Comparison of ENCODE assay signal across 26 cellular contexts in the genomic region with DNA sequence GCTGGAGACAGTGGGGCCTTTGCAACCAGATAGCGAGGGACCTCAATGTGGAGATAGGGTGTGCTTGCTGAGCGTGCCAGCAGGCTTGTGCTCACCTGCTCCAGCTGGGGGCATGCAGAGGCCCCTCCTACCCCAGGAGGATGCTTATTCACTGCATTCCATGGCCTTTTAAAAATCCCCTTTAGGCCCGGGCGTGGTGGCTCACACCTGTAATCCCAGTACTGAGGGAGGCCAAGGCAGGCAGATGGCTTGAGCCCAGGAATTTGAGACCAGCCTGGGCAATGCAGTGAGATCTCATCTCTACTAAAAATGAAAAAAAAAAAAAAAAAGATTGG. TPM values are rescaled to one million over a fixed set of nuclear protein-coding genes. Genes with fewer than 3 reads are reported as not detected.
A peak's percentile ranks its signal among the peaks of the same experiment; 100 is the strongest.
DNase-seq lines count a peak whose midpoint lies in the region; ATAC-seq, FAIRE-seq and TF ChIP-seq lines count a peak whose summit lies in the region.
"Had no signal": no experiment of that assay in that cellular context is flagged by ENCODE, and none has a peak within 500 bp of the region (broad histone marks: within the 10 kb centered on the region; RNA-seq: fewer than 3 reads in every experiment).

No MANE protein-coding gene starts in this region.

- peak overlapping the region; percentile 51 for H3K27ac Mint-ChIP-seq in activated CD4-positive, alpha-beta T cell treated with anti-CD3 and anti-CD28 coated beads for 36 hours
- H3K27ac Mint-ChIP-seq in activated T-helper 17 cell treated with anti-CD3 and anti-CD28 coated beads, Interleukin-2, amount 50 U/mL, for 72 hours: peak overlapping the region; percentile 79
- H3K27ac Mint-ChIP-seq in stimulated activated memory B cell treated with anti-CD40 and anti-IgM and Interleukin-4, amounts not matched to agents 10 μg/mL and 1 μg/mL and 100 μg/mL, for 72 hours: peak overlapping the region; percentile 35
- H3K27ac Mint-ChIP-seq: activated naive CD8-positive, alpha-beta T cell treated with anti-CD3 and anti-CD28 coated beads, Interleukin-2, amount 10 ng/mL, durations not matched to agents 7 days and 5 days; stimulated activated naive B cell treated with anti-CD40 and anti-IgM and Interleukin-4, amounts not matched to agents 10 μg/mL and 1 μg/mL and 100 μg/mL, for 72 hours had no signal

- ATAC-seq in activated CD4-positive, alpha-beta T cell treated with anti-CD3 and anti-CD28 coated beads for 36 hours: no peak
- ATAC-seq in activated T-helper 17 cell treated with anti-CD3 and anti-CD28 coated beads, Interleukin-2, amount 50 U/mL, for 72 hours (replicated peaks): no peak
- no peak for ATAC-seq in stimulated activated memory B cell treated with anti-CD40 and anti-IgM and Interleukin-4, amounts not matched to agents 10 μg/mL and 1 μg/mL and 100 μg/mL, for 72 hours
- no peak for ATAC-seq in GM21737 (IDR thresholded peaks at IDR 0.05; ENCODE audit: unreplicated experiment)
- ATAC-seq: psoas muscle; stimulated activated naive B cell treated with anti-CD40 and anti-IgM and Interleukin-4, amounts not matched to agents 10 μg/mL and 1 μg/mL and 100 μg/mL, for 72 hours had no signal

- H3K9me1 ChIP-seq in keratinocyte (ENCODE audit: control insufficient read depth, extremely low read depth, insufficient read depth, low read length): peaks cover 6% of the 10 kb centered on the region

- H3K4me3 Mint-ChIP-seq in activated CD4-positive, alpha-beta T cell treated with anti-CD3 and anti-CD28 coated beads for 36 hours: no peak overlapping the region
- no peak overlapping the region for H3K4me3 Mint-ChIP-seq in activated T-helper 17 cell treated with anti-CD3 and anti-CD28 coated beads, Interleukin-2, amount 50 U/mL, for 72 hours
- no peak overlapping the region for H3K4me3 Mint-ChIP-seq in stimulated activated memory B cell treated with anti-CD40 and anti-IgM and Interleukin-4, amounts not matched to agents 10 μg/mL and 1 μg/mL and 100 μg/mL, for 72 hours
- H3K4me3 Mint-ChIP-seq: activated naive CD8-positive, alpha-beta T cell treated with anti-CD3 and anti-CD28 coated beads, Interleukin-2, amount 10 ng/mL, durations not matched to agents 7 days and 5 days; neural progenitor cell; stimulated activated naive B cell treated with anti-CD40 and anti-IgM and Interleukin-4, amounts not matched to agents 10 μg/mL and 1 μg/mL and 100 μg/mL, for 72 hours had no signal

- WGBS in tibial nerve, 2 donors: 87 to 98% methylated on average over 3 to 4 of the region's 4 CpGs

- no peaks in the 10 kb centered on the region for H3K27me3 Mint-ChIP-seq in activated CD4-positive, alpha-beta T cell treated with anti-CD3 and anti-CD28 coated beads for 36 hours
- H3K27me3 Mint-ChIP-seq in activated T-helper 17 cell treated with anti-CD3 and anti-CD28 coated beads, Interleukin-2, amount 50 U/mL, for 72 hours: no peaks in the 10 kb centered on the region
- H3K27me3 Mint-ChIP-seq in stimulated activated memory B cell treated with anti-CD40 and anti-IgM and Interleukin-4, amounts not matched to agents 10 μg/mL and 1 μg/mL and 100 μg/mL, for 72 hours: no peaks in the 10 kb centered on the region
- H3K27me3 Mint-ChIP-seq: activated naive CD8-positive, alpha-beta T cell treated with anti-CD3 and anti-CD28 coated beads, Interleukin-2, amount 10 ng/mL, durations not matched to agents 7 days and 5 days; stimulated activated naive B cell treated with anti-CD40 and anti-IgM and Interleukin-4, amounts not matched to agents 10 μg/mL and 1 μg/mL and 100 μg/mL, for 72 hours had no signal

- H3K27ac ChIP-seq in keratinocyte (ENCODE audit: control insufficient read depth, insufficient read depth, low read length) (peak overlapping the region; percentile 13), tibial nerve (peak overlapping the region in 1 of 4 donors; percentile 29)
- H3K27ac ChIP-seq: 22Rv1, neural progenitor cell, psoas muscle, thoracic aorta had no signal

- H3K9me3 ChIP-seq in keratinocyte (ENCODE audit: control insufficient read depth, low read depth, low read length): no peaks in the 10 kb centered on the region
- H3K9me3 ChIP-seq in tibial nerve: no peaks in the 10 kb centered on the region
- H3K9me3 ChIP-seq: mucosa of descending colon, psoas muscle, thoracic aorta had no signal

- H3K79me2 ChIP-seq in keratinocyte (ENCODE audit: control insufficient read depth, insufficient read depth, low read length): peaks cover 4% of the 10 kb centered on the region

- peaks cover 49% of the 10 kb centered on the region for H3K4me1 Mint-ChIP-seq in activated CD4-positive, alpha-beta T cell treated with anti-CD3 and anti-CD28 coated beads for 36 hours
- H3K4me1 Mint-ChIP-seq in activated T-helper 17 cell treated with anti-CD3 and anti-CD28 coated beads, Interleukin-2, amount 50 U/mL, for 72 hours: peaks cover 48% of the 10 kb centered on the region
- peaks cover 78% of the 10 kb centered on the region for H3K4me1 Mint-ChIP-seq in stimulated activated memory B cell treated with anti-CD40 and anti-IgM and Interleukin-4, amounts not matched to agents 10 μg/mL and 1 μg/mL and 100 μg/mL, for 72 hours

- H3K4me1 ChIP-seq in keratinocyte (ENCODE audit: control insufficient read depth, extremely low read depth, insufficient read depth, low read length) (peaks cover 36% of the 10 kb centered on the region), tibial nerve (peaks cover 0 to 31% (median 15%) of the 10 kb centered on the region in 4 donors)
- H3K4me1 ChIP-seq: neural progenitor cell had no signal

- peaks cover 1 to 4% of the 10 kb centered on the region in 2 experiments for H3K36me3 ChIP-seq in keratinocyte (ENCODE audit: control insufficient read depth in 2 of 2, extremely low read depth in 1 of 2, insufficient read depth in 2 of 2, low read length in 2 of 2)
- peaks cover 0 to 5% (median 0%) of the 10 kb centered on the region in 3 donors for H3K36me3 ChIP-seq in tibial nerve
- H3K36me3 ChIP-seq: neural progenitor cell, thoracic aorta had no signal

- TF ChIP-seq CTCF in keratinocyte (optimal IDR thresholded peaks at IDR 0.05 in 1 of 3, IDR thresholded peaks at IDR 0.05 in 1 of 3, conservative IDR thresholded peaks at IDR 0.05 in 1 of 3; ENCODE audit: extremely low read depth in 1 of 3, insufficient read depth in 2 of 3, low read length in 3 of 3) (no peak), tibial nerve (IDR thresholded peaks at IDR 0.05) (no peak)

- intact Hi-C loops in activated CD4-positive, alpha-beta T cell treated with anti-CD3 and anti-CD28 coated beads for 36 hours (cut with DNase I, micrococcal nuclease): no loop called here

- H3K36me3 Mint-ChIP-seq in activated CD4-positive, alpha-beta T cell treated with anti-CD3 and anti-CD28 coated beads for 36 hours (ENCODE audit: low read depth): peaks cover 10% of the 10 kb centered on the region
- peaks cover 32% of the 10 kb centered on the region for H3K36me3 Mint-ChIP-seq in activated T-helper 17 cell treated with anti-CD3 and anti-CD28 coated beads, Interleukin-2, amount 50 U/mL, for 72 hours (ENCODE audit: low read depth)
- peaks cover 6% of the 10 kb centered on the region for H3K36me3 Mint-ChIP-seq in stimulated activated memory B cell treated with anti-CD40 and anti-IgM and Interleukin-4, amounts not matched to agents 10 μg/mL and 1 μg/mL and 100 μg/mL, for 72 hours
- H3K36me3 Mint-ChIP-seq: neural progenitor cell had no signal

- POLR2A ChIA-PET in activated CD4-positive, alpha-beta T cell treated with anti-CD3 and anti-CD28 coated beads for 36 hours (lab: Charles Lee): no interaction called here

- no peak overlapping the region for H3K9ac ChIP-seq in keratinocyte (ENCODE audit: control insufficient read depth, extremely low read depth, insufficient read depth, low read length)
- H3K9ac ChIP-seq: neural progenitor cell had no signal

- H3K9me3 Mint-ChIP-seq in activated CD4-positive, alpha-beta T cell treated with anti-CD3 and anti-CD28 coated beads for 36 hours (ENCODE audit: low read depth): no peaks in the 10 kb centered on the region
- H3K9me3 Mint-ChIP-seq in activated T-helper 17 cell treated with anti-CD3 and anti-CD28 coated beads, Interleukin-2, amount 50 U/mL, for 72 hours: no peaks in the 10 kb centered on the region
- no peaks in the 10 kb centered on the region for H3K9me3 Mint-ChIP-seq in stimulated activated memory B cell treated with anti-CD40 and anti-IgM and Interleukin-4, amounts not matched to agents 10 μg/mL and 1 μg/mL and 100 μg/mL, for 72 hours
- H3K9me3 Mint-ChIP-seq: activated naive CD8-positive, alpha-beta T cell treated with anti-CD3 and anti-CD28 coated beads, Interleukin-2, amount 10 ng/mL, durations not matched to agents 7 days and 5 days; neural progenitor cell; stimulated activated naive B cell treated with anti-CD40 and anti-IgM and Interleukin-4, amounts not matched to agents 10 μg/mL and 1 μg/mL and 100 μg/mL, for 72 hours had no signal

- no peak for DNase-seq in activated CD4-positive, alpha-beta T cell treated with anti-CD3 and anti-CD28 coated beads for 36 hours
- no peak for DNase-seq in activated CD4-positive, alpha-beta T cell treated with anti-CD3 and anti-CD28 coated beads, Interleukin-2, amount 50 U/mL, for 1 hour
- DNase-seq in keratinocyte (ENCODE audit: low read depth, low spot score) (peak; percentile 79), tibial nerve (ENCODE audit: low spot score in 2 of 2) (no peak), DMS153 treated with DMSO at 0.1 percent for 48 hours (lab: John Stamatoyannopoulos, UW; ENCODE audit: unreplicated experiment) (no peak)
- DNase-seq: activated CD4-positive, alpha-beta T cell treated with anti-CD3 and anti-CD28 coated beads for 4 hours; activated naive CD8-positive, alpha-beta T cell treated with anti-CD3 and anti-CD28 coated beads, Interleukin-2, amount 10 ng/mL, durations not matched to agents 7 days and 5 days; EL; glutamatergic neuron; mucosa of descending colon; NCI-H1092 treated with DMSO at 0.1 percent for 48 hours; NCI-H1930; NCI-H2227 treated with DMSO at 0.1 percent for 48 hours; NCI-H774; psoas muscle; SIG-M5; stimulated activated CD4-positive, alpha-beta T cell treated with anti-CD3 and anti-CD28 coated beads, Interleukin-2, amount 100 ng/mL, for 24 hours; stimulated activated naive B cell treated with anti-CD40 and anti-IgM and Interleukin-4, amounts not matched to agents 10 μg/mL and 1 μg/mL and 100 μg/mL, for 72 hours had no signal

- no peaks in the 10 kb centered on the region for H4K20me1 ChIP-seq in keratinocyte (ENCODE audit: control insufficient read depth, extremely low read depth, insufficient read depth, low read length)

- H3K4me3 ChIP-seq in keratinocyte (ENCODE audit: control insufficient read depth in 2 of 3, extremely low read depth in 1 of 3, insufficient read depth in 2 of 3, low read depth in 1 of 3, low read length in 3 of 3): no peak overlapping the region
- no peak overlapping the region for H3K4me3 ChIP-seq in tibial nerve
- H3K4me3 ChIP-seq: mucosa of descending colon, neural progenitor cell, psoas muscle, thoracic aorta had no signal

- no peak overlapping the region for H2AFZ ChIP-seq in keratinocyte (ENCODE audit: control insufficient read depth, low read length)
- H2AFZ ChIP-seq: neural progenitor cell had no signal

- dilution Hi-C loops in keratinocyte (cut with MboI; ENCODE audit: extremely low pct_ligation_motif_present, low sequenced_read_pairs): no loop called here

- FAIRE-seq in keratinocyte (lab: Jason Lieb, UNC): no peak
- FAIRE-seq: GM19239, TTC549 had no signal

- H3K27me3 ChIP-seq in keratinocyte (ENCODE audit: control insufficient read depth, extremely low read depth, insufficient read depth, low read length) (no peaks in the 10 kb centered on the region), tibial nerve (no peaks in the 10 kb centered on the region)
- H3K27me3 ChIP-seq: neural progenitor cell had no signal

- CTCF ChIA-PET in activated CD4-positive, alpha-beta T cell treated with anti-CD3 and anti-CD28 coated beads for 36 hours (lab: Charles Lee): interaction anchor here (0.9 to 4.2 kb wide), 2 partner anchors 15 to 92 kb away, joined by 5 to 31 read pairs; no protein-coding TSS in a partner anchor

- TF ChIP-seq EP300 in tibial nerve (IDR thresholded peaks at IDR 0.05): no peak

- no peak for TF ChIP-seq POLR2A in tibial nerve (IDR thresholded peaks at IDR 0.05)

- H3K4me2 ChIP-seq in keratinocyte (ENCODE audit: control insufficient read depth, extremely low read depth, insufficient read depth, low read depth, low read length): peak overlapping the region; percentile 12
- H3K4me2 ChIP-seq: neural progenitor cell had no signal

RNA-seq across cellular contexts. Expression of a gene that starts 54.5 kb away (rescaled TPM):
- total RNA-seq in activated CD4-positive, alpha-beta T cell treated with anti-CD3 and anti-CD28 coated beads for 36 hours: 100 to 1,000 TPM; 158 to 170 TPM
- 100 to 1,000 TPM in 1 of 2 donors, 10 to 100 TPM in 1; 60.3 to 180 TPM for total RNA-seq in activated T-helper 17 cell treated with anti-CD3 and anti-CD28 coated beads, Interleukin-2, amount 50 U/mL, for 72 hours
- polyA plus RNA-seq in keratinocyte: 501 to 637 TPM (median 613 TPM) in 3 replicates
- polyA plus RNA-seq in keratinocyte (2011; ENCODE audit: low read depth): 17.0 TPM
- 683 and 864 TPM in 2 replicates for polyA plus RNA-seq in keratinocyte (2011; cell fraction: cytosol; rRNA removed)
- 272 and 323 TPM in 2 replicates for polyA plus RNA-seq in keratinocyte (2011; cell fraction: nucleus; rRNA removed)
- 36.4 and 382 TPM in 2 replicates for polyA plus RNA-seq in keratinocyte (2012; ENCODE audit: low replicate concordance)
- 222 to 540 TPM (median 484 TPM) in 3 replicates for polyA minus RNA-seq in keratinocyte
- polyA minus RNA-seq in keratinocyte (2011; cell fraction: cytosol; rRNA and poly(A)+ RNA removed): 366 TPM
- polyA minus RNA-seq in keratinocyte (2011; cell fraction: nucleus; rRNA and poly(A)+ RNA removed): 86.1 and 158 TPM in 2 replicates
- total RNA-seq in tibial nerve: 100 to 1,000 TPM in 2 of 4 donors, 10 to 100 TPM in 2; 70.1 to 158 (median 94.8) TPM
